Comparison of ENCODE assay signal across 32 cellular contexts in genomic region chr14:96737869-96738268, GRCh38.
"Had no signal": no experiment of that assay in that cellular context is flagged by ENCODE, and none has a peak within 500 bp of the region (broad histone marks: within the 10 kb centered on the region; RNA-seq: fewer than 3 reads in every experiment).

No MANE protein-coding gene starts in this region.

- H3K36me3 ChIP-seq: adrenal gland, cardiac muscle cell, colonic mucosa, gastrocnemius medialis, ovary, upper lobe of left lung, vagina, WERI-Rb-1 had no signal

- ATAC-seq: activated CD8-positive, alpha-beta memory T cell treated with anti-CD3 and anti-CD28 coated beads, Interleukin-2, amount 10 ng/mL, durations not matched to agents 7 days and 5 days; activated CD8-positive, alpha-beta T cell treated with anti-CD3 and anti-CD28 coated beads, Interleukin-2, amount 10 ng/mL, durations not matched to agents 7 days and 5 days; body of pancreas; effector memory CD8-positive, alpha-beta T cell; gastrocnemius medialis; left colon; sciatic nerve; stimulated activated naive CD8-positive, alpha-beta T cell treated with anti-CD3 and anti-CD28 coated beads, Interleukin-15, amount 100 ng/mL, for 72 hours had no signal

- H3K4me3 ChIP-seq: adrenal gland, body of pancreas, cardiac muscle cell, colonic mucosa, gastrocnemius medialis, ovary, skin epidermis, upper lobe of left lung, vagina had no signal

- H3K36me3 Mint-ChIP-seq: activated CD8-positive, alpha-beta memory T cell treated with anti-CD3 and anti-CD28 coated beads, Interleukin-2, amount 10 ng/mL, durations not matched to agents 7 days and 5 days; activated naive CD8-positive, alpha-beta T cell treated with anti-CD3 and anti-CD28 coated beads for 36 hours had no signal

- H3K9me3 ChIP-seq: adrenal gland, body of pancreas, colonic mucosa, gastrocnemius medialis, ovary, upper lobe of left lung, vagina had no signal

- DNase-seq: activated CD4-positive, alpha-beta T cell treated with anti-CD3 and anti-CD28 coated beads, Interleukin-2, amount 10 ng/mL, durations not matched to agents 7 days and 5 days; activated CD4-positive, CD25-positive, alpha-beta regulatory T cell treated with anti-CD3 and anti-CD28 coated beads, Interleukin-2, amount 50 U/mL, for 72 hours; activated CD8-positive, alpha-beta memory T cell treated with anti-CD3 and anti-CD28 coated beads, Interleukin-2, amount 10 ng/mL, durations not matched to agents 7 days and 5 days; activated CD8-positive, alpha-beta T cell treated with anti-CD3 and anti-CD28 coated beads, Interleukin-2, amount 10 ng/mL, durations not matched to agents 7 days and 5 days; activated naive CD4-positive, alpha-beta T cell; activated naive CD8-positive, alpha-beta T cell treated with anti-CD3 and anti-CD28 coated beads for 36 hours; activated T-cell treated with anti-CD3 and anti-CD28 coated beads, Interleukin-2, amount 50 U/mL, for 48 hours; adrenal gland; aorta; body of pancreas; cerebellar nuclear complex; colonic mucosa; effector memory CD8-positive, alpha-beta T cell; erythroblast; gastrocnemius medialis; hippocampal formation; kidney; left colon; mammary epithelial cell; ovary; stimulated activated CD4-positive, alpha-beta T cell treated with anti-CD3 and anti-CD28 coated beads, Interleukin-12 subunit alpha, Interleukin-12 subunit beta, amount 100 ng/mL, for 4 hours; stimulated activated CD4-positive, alpha-beta T cell treated with anti-CD3 and anti-CD28 coated beads, Interleukin-4, amount 100 ng/mL, for 1 hour; stimulated activated naive CD8-positive, alpha-beta T cell treated with anti-CD3 and anti-CD28 coated beads, Interleukin-15, amount 100 ng/mL, for 72 hours; substantia nigra; upper lobe of left lung; WERI-Rb-1 had no signal

- H3K27ac Mint-ChIP-seq: activated CD4-positive, alpha-beta T cell treated with anti-CD3 and anti-CD28 coated beads, Interleukin-2, amount 10 ng/mL, durations not matched to agents 7 days and 5 days; activated CD8-positive, alpha-beta memory T cell treated with anti-CD3 and anti-CD28 coated beads, Interleukin-2, amount 10 ng/mL, durations not matched to agents 7 days and 5 days; activated CD8-positive, alpha-beta T cell treated with anti-CD3 and anti-CD28 coated beads, Interleukin-2, amount 10 ng/mL, durations not matched to agents 7 days and 5 days; activated naive CD8-positive, alpha-beta T cell treated with anti-CD3 and anti-CD28 coated beads for 36 hours; effector memory CD8-positive, alpha-beta T cell; nephron; progenitor cell of endocrine pancreas; stimulated activated naive CD8-positive, alpha-beta T cell treated with anti-CD3 and anti-CD28 coated beads, Interleukin-15, amount 100 ng/mL, for 72 hours had no signal

- H3K4me3 Mint-ChIP-seq: activated CD4-positive, alpha-beta T cell treated with anti-CD3 and anti-CD28 coated beads, Interleukin-2, amount 10 ng/mL, durations not matched to agents 7 days and 5 days; activated CD8-positive, alpha-beta memory T cell treated with anti-CD3 and anti-CD28 coated beads, Interleukin-2, amount 10 ng/mL, durations not matched to agents 7 days and 5 days; activated CD8-positive, alpha-beta T cell treated with anti-CD3 and anti-CD28 coated beads, Interleukin-2, amount 10 ng/mL, durations not matched to agents 7 days and 5 days; activated naive CD8-positive, alpha-beta T cell treated with anti-CD3 and anti-CD28 coated beads for 36 hours; effector memory CD8-positive, alpha-beta T cell; nephron; stimulated activated naive CD8-positive, alpha-beta T cell treated with anti-CD3 and anti-CD28 coated beads, Interleukin-15, amount 100 ng/mL, for 72 hours had no signal

- H3K27ac ChIP-seq: adrenal gland, body of pancreas, cardiac muscle cell, colonic mucosa, gastrocnemius medialis, ovary, skin epidermis, upper lobe of left lung, vagina, WERI-Rb-1 had no signal

- H3K9me3 Mint-ChIP-seq: activated CD4-positive, alpha-beta T cell treated with anti-CD3 and anti-CD28 coated beads, Interleukin-2, amount 10 ng/mL, durations not matched to agents 7 days and 5 days; activated naive CD8-positive, alpha-beta T cell treated with anti-CD3 and anti-CD28 coated beads for 36 hours; effector memory CD8-positive, alpha-beta T cell; nephron; stimulated activated naive CD8-positive, alpha-beta T cell treated with anti-CD3 and anti-CD28 coated beads, Interleukin-15, amount 100 ng/mL, for 72 hours had no signal

- H3K27me3 ChIP-seq: ovary, vagina had no signal

- H3K4me1 ChIP-seq: colonic mucosa had no signal
